ENCODE assay signal across 14 cellular contexts in genomic region chr12:2287151-2287550, GRCh38.
DNase-seq lines count a peak whose midpoint lies in the region; TF ChIP-seq lines count a peak whose summit lies in the region.
"Had no signal": no experiment of that assay in that cellular context is flagged by ENCODE, and none has a peak within 500 bp of the region (broad histone marks: within the 10 kb centered on the region; RNA-seq: fewer than 3 reads in every experiment).

No MANE protein-coding gene starts in this region.

- intact Hi-C loops in thyroid gland (cut with DNase I) = no loop called here

- TF ChIP-seq POLR2A in thyroid gland (IDR thresholded peaks at IDR 0.05) = no peak

- H3K9me3 ChIP-seq in SJSA1 (replicated peaks) (no peaks in the 10 kb centered on the region), muscle layer of duodenum (ENCODE audit: control insufficient read depth in 1 of 2, low read length in 2 of 2) (no peaks in the 10 kb centered on the region), thyroid gland (no peaks in the 10 kb centered on the region)

- no peak for DNase-seq in SJSA1 (ENCODE audit: low read depth in 1 of 2, low spot score in 2 of 2)
- peak; percentile 36 for DNase-seq in fibroblast of mammary gland (ENCODE audit: low read depth)
- no peak for DNase-seq in thyroid gland
- DNase-seq in NCI-H2081 treated with DMSO at 0.1 percent for 48 hours (lab: John Stamatoyannopoulos, UW) = no peak
- DNase-seq in LoVo (ENCODE audit: low spot score) = no peak
- no peak for DNase-seq in MV-4-11 (lab: John Stamatoyannopoulos, UW)
- no peak for DNase-seq in SK-N-DZ (ENCODE audit: low spot score)
- DNase-seq: activated naive CD4-positive, alpha-beta T cell; hippocampal formation; MM.1S; NCI-H2171 treated with DMSO at 0.1 percent for 48 hours; nucleus accumbens; SIG-M5 had no signal

- no peak overlapping the region for H3K4me3 ChIP-seq in SJSA1
- H3K4me3 ChIP-seq in fibroblast of mammary gland (ENCODE audit: control insufficient read depth, low read depth, low read length) = no peak overlapping the region
- no peak overlapping the region for H3K4me3 ChIP-seq in muscle layer of duodenum (ENCODE audit: low read depth in 1 of 2, low read length in 2 of 2)
- H3K4me3 ChIP-seq in thyroid gland (replicated peaks in 1 of 3) = no peak overlapping the region

- WGBS in thyroid gland, 2 donors = 75 to 80% methylated on average over 12 of the region's 12 CpGs

- H3K4me1 ChIP-seq in SJSA1 (replicated peaks) (peaks cover 67% of the 10 kb centered on the region), muscle layer of duodenum (ENCODE audit: control insufficient read depth in 1 of 2, insufficient read depth in 2 of 2, low read length in 2 of 2) (peaks cover 17 to 47% of the 10 kb centered on the region in 2 donors), thyroid gland (peaks cover 0 to 12% of the 10 kb centered on the region in 2 donors)

- H3K27me3 ChIP-seq in SJSA1 (replicated peaks) (no peaks in the 10 kb centered on the region), muscle layer of duodenum (ENCODE audit: low read depth, low read length) (no peaks in the 10 kb centered on the region), thyroid gland (no peaks in the 10 kb centered on the region)

- TF ChIP-seq CTCF in fibroblast of mammary gland (conservative IDR thresholded peaks at IDR 0.05; ENCODE audit: control insufficient read depth, insufficient read depth, low read depth, low read length) (no peak), thyroid gland (IDR thresholded peaks at IDR 0.05) (no peak)

- H3K36me3 ChIP-seq in SJSA1 (no peaks in the 10 kb centered on the region), muscle layer of duodenum (ENCODE audit: control insufficient read depth in 1 of 2, insufficient read depth in 2 of 2, low read length in 2 of 2) (no peaks in the 10 kb centered on the region), thyroid gland (no peaks in the 10 kb centered on the region)

- H3K27ac ChIP-seq in SJSA1 (peak overlapping the region; percentile 52), muscle layer of duodenum (ENCODE audit: low read length) (peak overlapping the region; percentile 59), thyroid gland (peak overlapping the region in 2 of 3 donors; percentile 11 to 65)
